Comparison of ENCODE assay signal across 24 cellular contexts in genomic region chr4:5804656-5805055, GRCh38.
DNase-seq lines count a peak whose midpoint lies in the region; ATAC-seq and TF ChIP-seq lines count a peak whose summit lies in the region.
"Had no signal": no experiment of that assay in that cellular context is flagged by ENCODE, and none has a peak within 500 bp of the region (broad histone marks: within the 10 kb centered on the region; RNA-seq: fewer than 3 reads in every experiment).

No MANE protein-coding gene starts in this region.

- TF ChIP-seq CTCF in C4-2B (conservative IDR thresholded peaks at IDR 0.05) (peak; percentile 31), GM13977 (IDR thresholded peaks at IDR 0.05; ENCODE audit: extremely low read depth, insufficient read depth, missing control alignments) (peak; percentile 11)

- DNase-seq in GM13977 (ENCODE audit: low spot score), result no peak
- DNase-seq in RPMI8226, result peak; percentile 3
- peak; percentile 42 for DNase-seq in iPS-NIHi11 (ENCODE audit: low spot score)
- DNase-seq in cerebellar nuclear complex (lab: John Stamatoyannopoulos, UW), result no peak
- DNase-seq in stimulated activated CD4-positive, alpha-beta T cell treated with anti-CD3 and anti-CD28 coated beads, Interleukin-15, amount 100 ng/mL, for 24 hours, result no peak
- DNase-seq: activated CD4-positive, alpha-beta T cell treated with anti-CD3 and anti-CD28 coated beads for 36 hours; activated naive CD4-positive, alpha-beta T cell treated with Interleukin-2 at 50 U/mL for 16 hours; activated T-cell treated with anti-CD3 and anti-CD28 coated beads, Interleukin-2, amount 50 U/mL, for 4 hours; CD8-positive, alpha-beta T cell; dorsolateral prefrontal cortex; GF-D8; GOT3; IMR-90; left ventricle myocardium inferior; MG63; mucosa of descending colon; NCI-H1436; NCI-H526 treated with DMSO at 0.1 percent for 48 hours; nephron progenitor cell; sigmoid colon; substantia nigra had no signal

- no peak for ATAC-seq in GM18502 (IDR thresholded peaks at IDR 0.05; ENCODE audit: poor library complexity, unreplicated experiment)
- ATAC-seq: activated CD4-positive, alpha-beta T cell treated with anti-CD3 and anti-CD28 coated beads for 36 hours; activated T-cell treated with anti-CD3 and anti-CD28 coated beads, Interleukin-2, amount 50 U/mL, for 4 hours; CD8-positive, alpha-beta T cell; mucosa of descending colon had no signal

- in situ Hi-C loops in GM13977 (cut with MboI; ENCODE audit: low pct_unique_long_range_greater_than_20kb, low sequenced_read_pairs, unreplicated experiment), result loop anchor here (25.0 kb wide), 2 partner anchors 417 to 742 kb away; partner anchors contain the start of gene STK32B

- no peak overlapping the region for H3K27ac ChIP-seq in C4-2B
- H3K27ac ChIP-seq: dorsolateral prefrontal cortex, left ventricle myocardium inferior, parathyroid adenoma, sigmoid colon had no signal

Comparison
In these comparisons a context has a peak if more than half of its experiments do, and no peak if none do; other contexts are left out.
1. DNase-seq: peak in RPMI8226 (single experiment) and iPS-NIHi11 (single experiment); none in GM13977 (single experiment), cerebellar nuclear complex (0 of 2) and stimulated activated CD4-positive, alpha-beta T cell treated with anti-CD3 and anti-CD28 coated beads, Interleukin-15, amount 100 ng/mL, for 24 hours (single experiment).